In the genomic region with DNA sequence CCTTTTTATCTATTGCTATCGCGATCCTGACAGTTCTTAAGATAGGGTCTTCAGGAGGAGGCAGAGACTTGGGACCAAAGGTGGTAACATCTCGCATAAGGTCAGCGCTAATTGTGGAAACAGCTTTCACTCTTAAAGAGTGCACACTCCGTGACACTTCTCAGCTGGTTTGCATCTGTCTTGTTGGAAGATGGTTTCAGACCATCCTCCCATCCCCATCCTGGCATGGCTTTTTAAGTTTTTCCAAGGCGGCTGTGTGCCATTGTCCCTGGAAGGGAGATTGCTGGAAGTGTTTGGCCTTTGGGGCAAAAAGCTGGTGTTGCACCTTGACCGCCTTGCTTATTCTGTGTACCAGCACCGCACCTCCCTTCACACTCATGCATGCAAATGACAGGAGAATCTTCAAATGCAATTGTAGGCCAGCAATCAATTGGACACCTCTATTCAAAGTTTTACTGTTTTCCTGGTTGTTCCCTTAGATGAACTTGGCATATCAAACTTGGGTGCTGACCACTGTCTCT, we compare ENCODE assay signal across 1 cellular context.
TF ChIP-seq lines count a peak whose summit lies in the region.

No MANE protein-coding gene starts in this region.

TF ChIP-seq in SK-N-SH treated with all-trans-retinoic acid at 6 μM for 48 hours, 23 proteins besides CTCF, POLR2A, EP300 and RAD21 (continued from another document):
- TF ChIP-seq, protein P1, sequence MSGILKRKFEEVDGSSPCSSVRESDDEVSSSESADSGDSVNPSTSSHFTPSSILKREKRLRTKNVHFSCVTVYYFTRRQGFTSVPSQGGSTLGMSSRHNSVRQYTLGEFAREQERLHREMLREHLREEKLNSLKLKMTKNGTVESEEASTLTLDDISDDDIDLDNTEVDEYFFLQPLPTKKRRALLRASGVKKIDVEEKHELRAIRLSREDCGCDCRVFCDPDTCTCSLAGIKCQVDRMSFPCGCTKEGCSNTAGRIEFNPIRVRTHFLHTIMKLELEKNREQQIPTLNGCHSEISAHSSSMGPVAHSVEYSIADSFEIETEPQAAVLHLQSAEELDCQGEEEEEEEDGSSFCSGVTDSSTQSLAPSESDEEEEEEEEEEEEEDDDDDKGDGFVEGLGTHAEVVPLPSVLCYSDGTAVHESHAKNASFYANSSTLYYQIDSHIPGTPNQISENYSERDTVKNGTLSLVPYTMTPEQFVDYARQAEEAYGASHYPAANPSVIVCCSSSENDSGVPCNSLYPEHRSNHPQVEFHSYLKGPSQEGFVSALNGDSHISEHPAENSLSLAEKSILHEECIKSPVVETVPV (CRISPR knock-in tag; IDR thresholded peaks at IDR 0.05): no peak
- no peak for TF ChIP-seq TOX (CRISPR knock-in tag; IDR thresholded peaks at IDR 0.05; ENCODE audit: borderline replicate concordance)
